10 cellular contexts compared by ENCODE assay signal in the genomic region with DNA sequence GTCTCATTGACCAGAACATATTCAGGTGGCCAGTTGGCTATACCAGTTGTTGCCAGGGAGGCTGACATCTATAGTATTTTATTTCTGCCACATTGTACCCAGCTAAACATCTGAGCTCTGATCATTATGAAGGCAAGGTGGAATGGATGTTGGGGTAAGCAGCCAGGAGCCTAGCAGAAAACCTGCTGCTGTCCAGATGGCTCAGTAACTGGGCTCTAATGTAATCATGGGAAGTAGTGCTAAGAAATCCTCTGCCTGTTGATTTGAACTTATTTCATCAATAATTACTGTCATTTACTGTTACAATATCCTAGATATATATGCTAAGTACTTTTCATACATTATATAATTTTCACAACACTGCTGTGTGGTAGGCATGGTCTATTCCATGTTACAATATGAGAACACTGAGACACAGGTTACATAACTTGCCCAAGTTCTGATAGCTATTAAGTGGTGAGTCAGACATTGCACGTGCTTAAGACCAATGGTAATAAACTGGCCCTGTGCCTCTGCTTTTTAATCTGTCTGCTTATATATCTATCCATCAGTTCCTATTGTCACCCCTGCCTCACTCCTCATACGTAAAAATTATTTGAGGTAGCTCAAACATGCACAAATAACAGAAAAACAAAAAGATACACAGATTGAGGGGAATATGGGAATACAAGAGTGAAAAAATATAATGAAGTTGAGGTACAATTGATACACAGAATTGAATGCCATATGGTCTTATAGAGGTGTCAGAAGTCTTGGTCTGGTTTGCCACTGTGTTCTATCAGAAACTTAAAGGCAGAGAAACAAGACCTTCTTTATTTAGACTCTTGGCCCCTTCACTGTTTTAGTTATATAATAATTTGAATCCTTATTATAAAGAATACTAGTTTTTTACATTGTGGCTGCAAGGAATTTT. TPM values are rescaled to one million over a fixed set of nuclear protein-coding genes. Genes with fewer than 3 reads are reported as not detected.
DNase-seq lines count a peak whose midpoint lies in the region; FAIRE-seq and TF ChIP-seq lines count a peak whose summit lies in the region.
"Had no signal": no experiment of that assay in that cellular context is flagged by ENCODE, and none has a peak within 500 bp of the region (broad histone marks: within the 10 kb centered on the region; RNA-seq: fewer than 3 reads in every experiment).

No MANE protein-coding gene starts in this region.

- H3K36me3 Mint-ChIP-seq in activated naive CD4-positive, alpha-beta T cell treated with anti-CD3 and anti-CD28 coated beads for 36 hours (ENCODE audit: low read depth): peaks cover 2% of the 10 kb centered on the region

- peak; percentile 69 for FAIRE-seq in GM19239 (lab: Jason Lieb, UNC)

- peaks cover 13% of the 10 kb centered on the region; the same call in 1 of the 2 replicates for H4K20me1 ChIP-seq in OCI-LY7 (ENCODE audit: insufficient read depth, low read length)

- no peaks in the 10 kb centered on the region for H3K9me2 ChIP-seq in OCI-LY7 (ENCODE audit: insufficient read depth, low read length)

- POLR2A ChIA-PET in OCI-LY7 (lab: Charles Lee): interaction anchor here (1.0 to 4.6 kb wide), 3 partner anchors 11 to 118 kb away, joined by 3 to 24 read pairs (median 5); no protein-coding TSS in a partner anchor

- peaks cover 40% of the 10 kb centered on the region for H3K36me3 ChIP-seq in OCI-LY7 (ENCODE audit: insufficient read depth, low read length)

- no peaks in the 10 kb centered on the region for H3K9me3 Mint-ChIP-seq in activated naive CD4-positive, alpha-beta T cell treated with anti-CD3 and anti-CD28 coated beads for 36 hours
- H3K9me3 Mint-ChIP-seq: T-helper 1 cell treated with Interleukin-12 subunit alpha and Interleukin-12 subunit beta and Interleukin-4 antibody, amounts not matched to agents 30 μg/mL and 1 μg/mL, for 36 hours had no signal

- no TSS peak for BruUV-seq in OCI-LY7 (replicated peaks; lab: Mats Ljungman, UMichigan)

- H3K4me3 ChIP-seq in OCI-LY7 (ENCODE audit: low read depth, low read length, poor library complexity, severe bottlenecking): no peak overlapping the region

- peaks cover 15% of the 10 kb centered on the region for H3K4me1 ChIP-seq in OCI-LY7 (ENCODE audit: insufficient read depth, low read length, poor library complexity, severe bottlenecking)

- no peak overlapping the region for H3K4me3 Mint-ChIP-seq in activated naive CD4-positive, alpha-beta T cell treated with anti-CD3 and anti-CD28 coated beads for 36 hours
- H3K4me3 Mint-ChIP-seq: T-helper 1 cell treated with Interleukin-12 subunit alpha and Interleukin-12 subunit beta and Interleukin-4 antibody, amounts not matched to agents 30 μg/mL and 1 μg/mL, for 36 hours had no signal

- H3K27me3 Mint-ChIP-seq in activated naive CD4-positive, alpha-beta T cell treated with anti-CD3 and anti-CD28 coated beads for 36 hours (ENCODE audit: low read depth): no peaks in the 10 kb centered on the region

- intact Hi-C loops in OCI-LY7 (cut with micrococcal nuclease; ENCODE audit: unreplicated experiment): no loop called here
- intact Hi-C loops in activated naive CD4-positive, alpha-beta T cell treated with anti-CD3 and anti-CD28 coated beads for 36 hours (cut with micrococcal nuclease): no loop called here

- H3K27ac ChIP-seq in OCI-LY7 (ENCODE audit: low read depth, low read length, poor library complexity, severe bottlenecking): no peak overlapping the region

- no peak overlapping the region for H3K4me2 ChIP-seq in OCI-LY7 (ENCODE audit: low read length)

- no peak overlapping the region for H2AFZ ChIP-seq in OCI-LY7 (ENCODE audit: low read length)

- no peak for TF ChIP-seq CTCF in OCI-LY7 (conservative IDR thresholded peaks at IDR 0.05; ENCODE audit: low read length)

- peaks cover 21% of the 10 kb centered on the region for H3K4me1 Mint-ChIP-seq in activated naive CD4-positive, alpha-beta T cell treated with anti-CD3 and anti-CD28 coated beads for 36 hours (ENCODE audit: low read depth)

- H3K79me2 ChIP-seq in OCI-LY7 (ENCODE audit: insufficient read depth, low read depth, low read length): peaks cover 73% of the 10 kb centered on the region; the same call in 1 of the 2 replicates

- no peak overlapping the region for H3K27ac Mint-ChIP-seq in activated naive CD4-positive, alpha-beta T cell treated with anti-CD3 and anti-CD28 coated beads for 36 hours
- H3K27ac Mint-ChIP-seq: T-helper 1 cell treated with Interleukin-12 subunit alpha and Interleukin-12 subunit beta and Interleukin-4 antibody, amounts not matched to agents 30 μg/mL and 1 μg/mL, for 36 hours had no signal

- DNase-seq in GM19239 (ENCODE audit: insufficient read length, low spot score) (no peak), LoVo (ENCODE audit: low spot score) (peak; percentile 18), dermis blood vessel endothelial cell (peak; percentile 76), pulmonary artery endothelial cell (ENCODE audit: low read depth, low spot score) (peak; percentile 27), OCI-LY7 (ENCODE audit: low spot score) (no peak), GM19238 (ENCODE audit: insufficient read length, low spot score) (no peak), globus pallidus (ENCODE audit: low spot score) (no peak)
- no peak for DNase-seq in activated naive CD4-positive, alpha-beta T cell treated with anti-CD3 and anti-CD28 coated beads for 36 hours
- DNase-seq: effector memory CD4-positive, alpha-beta T cell had no signal

- H3K9me3 ChIP-seq in OCI-LY7 (ENCODE audit: low read length): no peaks in the 10 kb centered on the region

- CTCF ChIA-PET in OCI-LY7 (lab: Charles Lee; ENCODE audit: unreplicated experiment): interaction anchor here (1.0 kb wide), 1 partner anchor 85 kb away, joined by 3 read pairs; no protein-coding TSS in a partner anchor
- CTCF ChIA-PET in activated naive CD4-positive, alpha-beta T cell treated with anti-CD3 and anti-CD28 coated beads for 36 hours (lab: Charles Lee): interaction anchor here (1.0 to 7.6 kb wide), 4 partner anchors 34 to 83 kb away, joined by 3 to 135 read pairs (median 3); no protein-coding TSS in a partner anchor

RNA-seq across cellular contexts. Expression of gene TBPL1, which starts 25.2 kb away (rescaled TPM):
- total RNA-seq in dermis blood vessel endothelial cell (32.0 and 35.2 TPM in 2 replicates), pulmonary artery endothelial cell (18.9 and 38.6 TPM in 2 replicates), OCI-LY7 (2022) (47.7 and 50.0 TPM in 2 replicates)
- total RNA-seq in OCI-LY7 (2014; rRNA removed; shearing (Covaris generic)): 25.9 and 27.8 TPM in 2 replicates
- total RNA-seq in activated naive CD4-positive, alpha-beta T cell treated with anti-CD3 and anti-CD28 coated beads for 36 hours: 10 to 100 TPM; 27.0 to 27.6 TPM

Comparison
In these comparisons a context has a peak if more than half of its experiments do, and no peak if none do; other contexts are left out.
1. DNase-seq: peak in LoVo (single experiment), dermis blood vessel endothelial cell (single experiment) and pulmonary artery endothelial cell (single experiment); none in GM19239 (single experiment), OCI-LY7 (single experiment), activated naive CD4-positive, alpha-beta T cell treated with anti-CD3 and anti-CD28 coated beads for 36 hours (single experiment), GM19238 (single experiment) and globus pallidus (single experiment).